ENCODE assay signal across 20 cellular contexts in genomic region chr22:39682994-39683393, GRCh38.
DNase-seq lines count a peak whose midpoint lies in the region; ATAC-seq, FAIRE-seq and TF ChIP-seq lines count a peak whose summit lies in the region.
"Had no signal": no experiment of that assay in that cellular context is flagged by ENCODE, and none has a peak within 500 bp of the region (broad histone marks: within the 10 kb centered on the region; RNA-seq: fewer than 3 reads in every experiment).

No MANE protein-coding gene starts in this region.

- in situ Hi-C loops in K562 (cut with MboI), result no loop called here

- no peak for TF ChIP-seq RAD21 in K562 (CRISPR knock-in tag; conservative IDR thresholded peaks at IDR 0.05 in 1 of 2, IDR thresholded peaks at IDR 0.05 in 1 of 2)

- no peaks in the 10 kb centered on the region for H3K4me1 ChIP-seq in left ventricle myocardium inferior
- peaks cover 0 to 23% of the 10 kb centered on the region in 2 experiments; a peak in 2 of 5 replicates for H3K4me1 ChIP-seq in K562 (replicated peaks in 1 of 2; ENCODE audit: control insufficient read depth in 2 of 2, insufficient read depth in 2 of 2, low read length in 2 of 2)
- H3K4me1 ChIP-seq: A549, Caco-2 had no signal

- DNase-seq in Right ventricle myocardium inferior (ENCODE audit: missing footprints) (peak; percentile 8), left ventricle myocardium inferior (no peak), K562 (ENCODE audit: extremely low read depth in 1 of 4, low spot score in 3 of 4) (no peak), caudate nucleus (lab: John Stamatoyannopoulos, UW) (no peak), anterior cingulate cortex (lab: John Stamatoyannopoulos, UW) (no peak)
- DNase-seq: AML-193; Caco-2; Calu3; CD4-positive, alpha-beta T cell; CD8-positive, alpha-beta T cell; DMS79 treated with DMSO at 0.1 percent for 48 hours; GF-D8 had no signal

- H3K36me3 ChIP-seq in left ventricle myocardium inferior, result no peaks in the 10 kb centered on the region
- no peaks in the 10 kb centered on the region for H3K36me3 ChIP-seq in K562 (ENCODE audit: control insufficient read depth, insufficient read depth, low read length)
- H3K36me3 ChIP-seq: BLaER1 treated with 17β-estradiol and CSF1 and Interleukin-3, amounts not matched to agents 10 nM and 100 nM had no signal

- TF ChIP-seq CTCF in left ventricle myocardium inferior (IDR thresholded peaks at IDR 0.05; ENCODE audit: borderline replicate concordance) (no peak), K562 (IDR thresholded peaks at IDR 0.05 in 2 of 3, conservative IDR thresholded peaks at IDR 0.05 in 1 of 3; ENCODE audit: insufficient read depth in 2 of 3, low read depth in 1 of 3, low read length in 3 of 3) (no peak)

- H3K27me3 ChIP-seq in left ventricle myocardium inferior (ENCODE audit: low read depth), result peaks cover 98% of the 10 kb centered on the region
- no peaks in the 10 kb centered on the region for H3K27me3 ChIP-seq in K562 (ENCODE audit: control insufficient read depth in 2 of 2, insufficient read depth in 2 of 2, low read length in 2 of 2)

- no TSS peak for BruUV-seq in K562 (replicated peaks; lab: Mats Ljungman, UMichigan)

- intact Hi-C loops in Right ventricle myocardium inferior (cut with DNase I) (no loop called here), left ventricle myocardium inferior (cut with micrococcal nuclease) (no loop called here), K562 (cut with micrococcal nuclease) (no loop called here)

- H3K4me3 ChIP-seq in left ventricle myocardium inferior (no peak overlapping the region), K562 (no peak overlapping the region)
- H3K4me3 ChIP-seq: A549; BLaER1 treated with 17β-estradiol and CSF1 and Interleukin-3, amounts not matched to agents 10 nM and 100 nM had no signal

- no peaks in the 10 kb centered on the region for H3K9me1 ChIP-seq in K562 (ENCODE audit: control insufficient read depth, insufficient read depth, low read length)

- CTCF ChIA-PET in K562 (lab: Yijun Ruan, JAX; ENCODE audit: low intra/inter-chr PET ratio), result no interaction called here

- FAIRE-seq in K562 (lab: Jason Lieb, UNC), result no peak
- FAIRE-seq: A549, D721Med, G401.6, GM12891, GM19239 had no signal

- POLR2A ChIA-PET in K562 (lab: Yijun Ruan, JAX), result no interaction called here

- no peaks in the 10 kb centered on the region for H3K79me2 ChIP-seq in K562 (ENCODE audit: control insufficient read depth, insufficient read depth, low read length)

- H3K9ac ChIP-seq in K562 (ENCODE audit: insufficient read depth in 1 of 2, low read depth in 2 of 2, low read length in 2 of 2), result no peak overlapping the region
- H3K9ac ChIP-seq: BLaER1 treated with 17β-estradiol and CSF1 and Interleukin-3, amounts not matched to agents 10 nM and 100 nM had no signal

- TF ChIP-seq POLR2A in K562 (conservative IDR thresholded peaks at IDR 0.05), result no peak

- H3K27ac ChIP-seq in left ventricle myocardium inferior (replicated peaks) (no peak overlapping the region), K562 (ENCODE audit: extremely low read depth, low read depth, low read length) (no peak overlapping the region), caudate nucleus (ENCODE audit: low read depth, low read length) (no peak overlapping the region)
- H3K27ac ChIP-seq: 22Rv1; A549; BLaER1 treated with 17β-estradiol and CSF1 and Interleukin-3, amounts not matched to agents 10 nM and 100 nM; C4-2B had no signal

- 47% methylated on average over 4 of the region's 4 CpGs for WGBS in K562 (ENCODE audit: insufficient coverage, low coverage, missing lambda C conversion rate)

- H4K20me1 ChIP-seq in K562 (replicated peaks; ENCODE audit: control insufficient read depth, insufficient read depth, low read length), result no peaks in the 10 kb centered on the region

- ATAC-seq in Right ventricle myocardium inferior (no peak), K562 (no peak)
- ATAC-seq: A549; CD8-positive, alpha-beta T cell had no signal

- TF ChIP-seq EP300 in K562 (IDR thresholded peaks at IDR 0.05; ENCODE audit: low read length), result no peak

- H3K9me3 ChIP-seq in left ventricle myocardium inferior (replicated peaks) (no peaks in the 10 kb centered on the region), K562 (replicated peaks; ENCODE audit: control insufficient read depth, insufficient read depth, low read depth, low read length) (no peaks in the 10 kb centered on the region)
- H3K9me3 ChIP-seq: A549; BLaER1 treated with 17β-estradiol and CSF1 and Interleukin-3, amounts not matched to agents 10 nM and 100 nM; Caco-2 had no signal

- no peak overlapping the region for H2AFZ ChIP-seq in K562 (ENCODE audit: low read depth, low read length)

- no peak overlapping the region for H3K4me2 ChIP-seq in K562 (ENCODE audit: insufficient read depth, low read length)
- H3K4me2 ChIP-seq: A549; BLaER1 treated with 17β-estradiol and CSF1 and Interleukin-3, amounts not matched to agents 10 nM and 100 nM had no signal

TF ChIP-seq in K562, 482 proteins besides CTCF, POLR2A, EP300 and RAD21:
- TF ChIP-seq NFIC (IDR thresholded peaks at IDR 0.05) (peak; percentile 13; the same call in 1 of the 2 replicates), ZNF408 (CRISPR knock-in tag; IDR thresholded peaks at IDR 0.05; ENCODE audit: low read depth) (no peak), MAZ (CRISPR knock-in tag; conservative IDR thresholded peaks at IDR 0.05 in 1 of 2, IDR thresholded peaks at IDR 0.05 in 1 of 2) (no peak), ZHX1 (conservative IDR thresholded peaks at IDR 0.05; ENCODE audit: low read length) (no peak)
